ENCODE assay signal across 2 cellular contexts in genomic region chr11:95686265-95686664, GRCh38.
A peak's percentile ranks its signal among the peaks of the same experiment; 100 is the strongest.
TF ChIP-seq lines count a peak whose summit lies in the region.

No MANE protein-coding gene starts in this region.

TF ChIP-seq in IMR-90, 13 proteins besides CTCF, POLR2A, EP300 and RAD21:
- TF ChIP-seq CEBPB (IDR thresholded peaks at IDR 0.05; ENCODE audit: low read depth, low read length) (peak; percentile 83), RFX5 (IDR thresholded peaks at IDR 0.05; ENCODE audit: low read depth, low read length) (no peak)

TF ChIP-seq in H1, 55 proteins besides CTCF, POLR2A, EP300 and RAD21:
- TF ChIP-seq NANOG (IDR thresholded peaks at IDR 0.05; ENCODE audit: insufficient read depth, low read depth, low read length, poor library complexity, severe bottlenecking), result no peak
- TF ChIP-seq KDM4A (IDR thresholded peaks at IDR 0.05; ENCODE audit: low read depth, low read length, severe bottlenecking), result no peak
- peak; percentile 57; the same call in 1 of the 2 replicates for TF ChIP-seq CEBPB (IDR thresholded peaks at IDR 0.05; ENCODE audit: low read depth, low read length)
